In genomic region chr1:42322577-42322976, GRCh38 we compare ENCODE assay signal across 15 cellular contexts. TPM values are rescaled to one million over a fixed set of nuclear protein-coding genes. Genes with fewer than 3 reads are reported as not detected.
A peak's percentile ranks its signal among the peaks of the same experiment; 100 is the strongest.
DNase-seq lines count a peak whose midpoint lies in the region; ATAC-seq, FAIRE-seq and TF ChIP-seq lines count a peak whose summit lies in the region.
"Had no signal": no experiment of that assay in that cellular context is flagged by ENCODE, and none has a peak within 500 bp of the region (broad histone marks: within the 10 kb centered on the region; RNA-seq: fewer than 3 reads in every experiment).

No MANE protein-coding gene starts in this region.

- intact Hi-C loops in endothelial cell of umbilical vein (cut with micrococcal nuclease), result no loop called here

- no peak overlapping the region for H3K9ac ChIP-seq in endothelial cell of umbilical vein (replicated peaks; ENCODE audit: extremely low read depth, insufficient read depth, low read length)

- POLR2A ChIA-PET in endothelial cell of umbilical vein (lab: Charles Lee), result no interaction called here

- H3K27ac ChIP-seq in endothelial cell of umbilical vein (ENCODE audit: insufficient read depth, low read depth, low read length) (peak overlapping the region; percentile 16), foreskin keratinocyte (no peak overlapping the region), osteoblast (ENCODE audit: low read depth, low read length) (no peak overlapping the region)

- ATAC-seq in foreskin keratinocyte (no peak), HG02884 (IDR thresholded peaks at IDR 0.05; ENCODE audit: unreplicated experiment) (no peak)

- peak; percentile 12 for DNase-seq in ELR (ENCODE audit: low read depth)
- peak; percentile 50 for DNase-seq in RPMI7951 (ENCODE audit: low read depth)
- peak; percentile 79 for DNase-seq in endothelial cell of umbilical vein (ENCODE audit: low read depth, low spot score)
- peak; percentile 40 for DNase-seq in pons (ENCODE audit: low spot score)
- no peak for DNase-seq in foreskin keratinocyte
- DNase-seq in osteoblast (ENCODE audit: insufficient read length, low spot score, missing footprints), result no peak
- DNase-seq: hippocampal formation, mesendoderm, NCI-H1417, NCI-H748 treated with DMSO at 0.1 percent for 48 hours, posterior cingulate gyrus, SHP77 treated with DMSO at 0.1 percent for 48 hours, substantia nigra had no signal

- H3K9me3 ChIP-seq in endothelial cell of umbilical vein (replicated peaks; ENCODE audit: control insufficient read depth, insufficient read depth, low read length) (no peaks in the 10 kb centered on the region), osteoblast (ENCODE audit: low read depth, low read length) (no peaks in the 10 kb centered on the region)

- TF ChIP-seq POLR2A in endothelial cell of umbilical vein (IDR thresholded peaks at IDR 0.05; ENCODE audit: low read depth, low read length), result no peak

- H3K4me2 ChIP-seq in endothelial cell of umbilical vein (ENCODE audit: insufficient read depth, low read length) (peak overlapping the region; percentile 65), osteoblast (ENCODE audit: insufficient read depth, low read length) (no peak overlapping the region)

- H3K36me3 ChIP-seq in endothelial cell of umbilical vein (ENCODE audit: control insufficient read depth in 2 of 2, extremely low read depth in 1 of 2, insufficient read depth in 2 of 2, low read length in 2 of 2) (peaks cover 0 to 2% of the 10 kb centered on the region in 2 experiments), osteoblast (ENCODE audit: insufficient read depth, low read length) (no peaks in the 10 kb centered on the region)

- peaks cover 2% of the 10 kb centered on the region for H3K9me1 ChIP-seq in endothelial cell of umbilical vein (replicated peaks; ENCODE audit: control insufficient read depth, extremely low read depth, insufficient read depth, low read length)

- no peak for TF ChIP-seq CTCF in endothelial cell of umbilical vein (IDR thresholded peaks at IDR 0.05; ENCODE audit: extremely low read depth in 1 of 2, insufficient read depth in 1 of 2, low read depth in 1 of 2, low read length in 2 of 2)
- TF ChIP-seq CTCF in foreskin keratinocyte (conservative IDR thresholded peaks at IDR 0.05), result no peak
- no peak for TF ChIP-seq CTCF in osteoblast (IDR thresholded peaks at IDR 0.05; ENCODE audit: extremely low read depth, low read depth, low read length)

- BruUV-seq in endothelial cell of umbilical vein (replicated peaks; lab: Mats Ljungman, UMichigan), result no TSS peak

- H2AFZ ChIP-seq in endothelial cell of umbilical vein (ENCODE audit: low read depth, low read length) (no peak overlapping the region), osteoblast (ENCODE audit: low read length) (no peak overlapping the region)

- no peaks in the 10 kb centered on the region for H3K27me3 ChIP-seq in endothelial cell of umbilical vein (ENCODE audit: control insufficient read depth in 2 of 2, insufficient read depth in 2 of 2, low read length in 2 of 2)
- no peaks in the 10 kb centered on the region for H3K27me3 ChIP-seq in foreskin keratinocyte
- H3K27me3 ChIP-seq in osteoblast (ENCODE audit: insufficient read depth, low read length), result no peaks in the 10 kb centered on the region

- FAIRE-seq in endothelial cell of umbilical vein (lab: Jason Lieb, UNC), result peak; percentile 77
- FAIRE-seq: HTR-8/SVneo had no signal

- H3K4me3 ChIP-seq in endothelial cell of umbilical vein (replicated peaks in 1 of 3; ENCODE audit: insufficient read depth in 1 of 3, low read depth in 1 of 3, low read length in 3 of 3) (no peak overlapping the region), osteoblast (ENCODE audit: insufficient read depth, low read length) (no peak overlapping the region)

- H3K79me2 ChIP-seq in endothelial cell of umbilical vein (ENCODE audit: control insufficient read depth, insufficient read depth, low read length) (peaks cover 90% of the 10 kb centered on the region), osteoblast (ENCODE audit: insufficient read depth, low read length) (peaks cover 90% of the 10 kb centered on the region)

- H3K4me1 ChIP-seq in endothelial cell of umbilical vein (ENCODE audit: control insufficient read depth, extremely low read depth, insufficient read depth, low read length) (peaks cover 46% of the 10 kb centered on the region), foreskin keratinocyte (peaks cover 16% of the 10 kb centered on the region), osteoblast (ENCODE audit: insufficient read depth, low read length) (peaks cover 28% of the 10 kb centered on the region)

- dilution Hi-C loops in endothelial cell of umbilical vein (cut with MboI; ENCODE audit: extremely low pct_ligation_motif_present, low sequenced_read_pairs), result no loop called here

- H4K20me1 ChIP-seq in endothelial cell of umbilical vein (replicated peaks; ENCODE audit: control insufficient read depth, extremely low read depth, insufficient read depth, low read length) (peaks cover 10% of the 10 kb centered on the region), osteoblast (ENCODE audit: insufficient read depth, low read length) (peaks cover 78% of the 10 kb centered on the region)

- CTCF ChIA-PET in endothelial cell of umbilical vein (lab: Charles Lee), result interaction anchor here (0.8 to 2.0 kb wide), 3 partner anchors 10 to 149 kb away, joined by 4 to 12 read pairs (median 11); no protein-coding TSS in a partner anchor

TF ChIP-seq in endothelial cell of umbilical vein, 7 proteins besides CTCF, POLR2A, EP300 and RAD21:
- TF ChIP-seq MAX (IDR thresholded peaks at IDR 0.05; ENCODE audit: insufficient read depth, insufficient read length) (no peak), FOS (IDR thresholded peaks at IDR 0.05; ENCODE audit: borderline replicate concordance, insufficient read depth, low read length) (peak; percentile 80), GATA2 (IDR thresholded peaks at IDR 0.05; ENCODE audit: insufficient read depth, insufficient read length, low read depth, low read length) (no peak)

RNA-seq across cellular contexts. Expression of gene FOXJ3, which starts 12.5 kb away (rescaled TPM):
- 25.9 and 29.0 TPM in 2 replicates for total RNA-seq in RPMI7951 (2014; rRNA removed; shearing (Covaris generic))
- total RNA-seq in endothelial cell of umbilical vein (36.5 and 38.8 TPM in 2 replicates), foreskin keratinocyte (24.0 and 24.5 TPM in 2 replicates), osteoblast (37.3 and 41.8 TPM in 2 replicates)
- polyA plus RNA-seq in endothelial cell of umbilical vein (34.7 and 35.4 TPM in 2 replicates), foreskin keratinocyte (8.8 and 10.5 TPM in 2 replicates)
- 17.4 and 18.3 TPM in 2 replicates for polyA plus RNA-seq in endothelial cell of umbilical vein (2011; cell fraction: cytosol; rRNA removed)
- 51.2 and 53.3 TPM in 2 replicates for polyA plus RNA-seq in endothelial cell of umbilical vein (2011; cell fraction: nucleus; rRNA removed)
- 13.1 and 18.6 TPM in 2 replicates for polyA plus RNA-seq in endothelial cell of umbilical vein (2012)
- polyA minus RNA-seq in endothelial cell of umbilical vein, result 38.4 and 47.4 TPM in 2 replicates
- 24.2 TPM for polyA minus RNA-seq in endothelial cell of umbilical vein (2011; cell fraction: cytosol; rRNA and poly(A)+ RNA removed)
- 66.7 and 96.1 TPM in 2 replicates for polyA minus RNA-seq in endothelial cell of umbilical vein (2011; cell fraction: nucleus; rRNA and poly(A)+ RNA removed)

RNA-seq across cellular contexts. Expression of gene RIMKLA, which starts 58.0 kb away (rescaled TPM):
- 0.12 and 0.88 TPM in 2 replicates for total RNA-seq in RPMI7951 (2014; rRNA removed; shearing (Covaris generic))
- total RNA-seq in endothelial cell of umbilical vein (not detected in 2 replicates), foreskin keratinocyte (not detected in 2 replicates), osteoblast (not detected in 2 replicates)
- polyA plus RNA-seq in endothelial cell of umbilical vein (under 0.01 and 0.01 TPM in 2 replicates), foreskin keratinocyte (not detected in 2 replicates)
- polyA plus RNA-seq in endothelial cell of umbilical vein (2011; cell fraction: cytosol; rRNA removed), result under 0.01 TPM in 1 of 2 replicates, not detected in the other
- polyA plus RNA-seq in endothelial cell of umbilical vein (2011; cell fraction: nucleus; rRNA removed), result not detected in 2 replicates
- 0.01 TPM in 1 of 2 replicates, not detected in the other for polyA plus RNA-seq in endothelial cell of umbilical vein (2012)
- polyA minus RNA-seq in endothelial cell of umbilical vein, result not detected in 2 replicates
- polyA minus RNA-seq in endothelial cell of umbilical vein (2011; cell fraction: cytosol; rRNA and poly(A)+ RNA removed), result 0.20 TPM
- not detected in 2 replicates for polyA minus RNA-seq in endothelial cell of umbilical vein (2011; cell fraction: nucleus; rRNA and poly(A)+ RNA removed)

Comparison
In these comparisons a context has a peak if more than half of its experiments do, and no peak if none do; other contexts are left out.
1. DNase-seq: peak in ELR (single experiment), RPMI7951 (single experiment), endothelial cell of umbilical vein (single experiment) and pons (single experiment); none in foreskin keratinocyte (0 of 2) and osteoblast (single experiment).